In the genomic region with DNA sequence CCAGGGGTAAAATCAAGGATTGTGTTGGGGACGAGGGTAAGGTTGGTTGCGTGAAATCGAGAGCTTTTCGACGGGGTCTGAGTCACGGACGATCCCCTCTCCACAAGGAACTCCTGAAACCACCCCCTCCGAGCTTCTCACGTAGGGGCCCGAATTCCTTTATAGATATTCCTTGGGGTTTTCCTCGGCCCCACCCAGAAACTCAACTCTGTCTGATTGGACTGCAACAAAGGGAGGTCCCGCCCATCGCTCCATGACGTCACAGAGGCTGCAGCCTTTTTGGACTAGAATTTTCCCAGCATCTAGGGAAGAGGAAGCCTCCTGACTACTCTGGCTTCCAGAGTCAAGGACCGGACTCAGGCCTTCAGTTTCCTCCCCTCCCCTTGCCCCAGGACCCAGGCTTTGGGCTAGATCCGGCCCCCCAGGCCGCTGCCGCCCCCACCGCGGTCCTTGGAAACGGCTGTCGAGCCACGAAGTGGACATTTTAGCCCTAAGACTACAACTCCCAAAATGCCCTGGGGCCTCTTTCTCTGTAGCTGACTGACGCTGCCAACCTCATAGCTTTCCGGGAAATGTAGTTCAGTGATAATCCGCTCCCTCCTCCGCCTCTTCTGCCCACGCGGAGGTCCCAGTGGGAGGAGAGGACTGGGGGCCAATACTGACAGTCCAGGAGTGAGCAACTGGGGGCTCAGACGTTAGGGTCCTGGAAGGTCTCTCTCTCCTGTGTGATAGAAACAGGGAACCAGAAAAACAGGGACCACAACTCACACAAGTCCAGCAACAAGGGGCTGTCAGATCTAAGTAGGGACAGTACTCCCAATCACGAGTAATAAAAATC, we compare ENCODE assay signal across 8 cellular contexts. TPM values are rescaled to one million over a fixed set of nuclear protein-coding genes. Genes with fewer than 3 reads are reported as not detected.
DNase-seq lines count a peak whose midpoint lies in the region; ATAC-seq and TF ChIP-seq lines count a peak whose summit lies in the region.

A gene (minus strand): TSS at position 172 of the 838 bp plus-strand sequence. CDS start 1,050 bp downstream, outside the sequence.

- no peaks in the 10 kb centered on the region for H3K36me3 Mint-ChIP-seq in activated T-helper 17 cell treated with anti-CD3 and anti-CD28 coated beads, Interleukin-2, amount 50 U/mL, for 72 hours (ENCODE audit: low read depth)
- H3K36me3 Mint-ChIP-seq in natural killer cell: no peaks in the 10 kb centered on the region

- peak within 1 kb of the TSS; percentile 58 to 66 for H3K4me3 ChIP-seq in testis

- H3K27ac ChIP-seq in testis: peak within 1 kb of the TSS; percentile 86 to 87

- H3K4me3 Mint-ChIP-seq in activated T-helper 17 cell treated with anti-CD3 and anti-CD28 coated beads, Interleukin-2, amount 50 U/mL, for 72 hours: peak within 1 kb of the TSS; percentile 57
- no peak within 1 kb of the TSS for H3K4me3 Mint-ChIP-seq in natural killer cell

- no peaks in the 10 kb centered on the region for H3K9me3 ChIP-seq in testis

- no peaks in the 10 kb centered on the region for H3K27me3 ChIP-seq in testis

- no peaks in the 10 kb centered on the region for H3K9me3 Mint-ChIP-seq in activated T-helper 17 cell treated with anti-CD3 and anti-CD28 coated beads, Interleukin-2, amount 50 U/mL, for 72 hours
- H3K9me3 Mint-ChIP-seq in natural killer cell: no peaks in the 10 kb centered on the region

- peaks cover 13% of the 10 kb centered on the region for H3K4me1 ChIP-seq in testis

- WGBS in testis, 2 donors: 5 to 9% methylated on average over 18 to 31 of the region's 31 CpGs

- DNase-seq in EH (ENCODE audit: low read depth) (peak; percentile 93), NCI-H82 (lab: John Stamatoyannopoulos, UW) (peak; percentile 96), foreskin melanocyte (peak; percentile 91), natural killer cell (no peak), testis (peak; percentile 94), GDM1 (lab: John Stamatoyannopoulos, UW) (no peak)

- TF ChIP-seq CTCF in natural killer cell (IDR thresholded peaks at IDR 0.05): no peak
- TF ChIP-seq CTCF in testis (IDR thresholded peaks at IDR 0.05): no peak

- no peak for TF ChIP-seq POLR2A in testis (IDR thresholded peaks at IDR 0.05)

- peak within 1 kb of the TSS; percentile 50 for H3K27ac Mint-ChIP-seq in activated T-helper 17 cell treated with anti-CD3 and anti-CD28 coated beads, Interleukin-2, amount 50 U/mL, for 72 hours
- no peak within 1 kb of the TSS for H3K27ac Mint-ChIP-seq in natural killer cell

- intact Hi-C loops in natural killer cell (cut with micrococcal nuclease) (no loop called here), testis (cut with DNase I; ENCODE audit: low total_unique reads) (no loop called here)

- peaks cover 6% of the 10 kb centered on the region for H3K4me1 Mint-ChIP-seq in activated T-helper 17 cell treated with anti-CD3 and anti-CD28 coated beads, Interleukin-2, amount 50 U/mL, for 72 hours
- H3K4me1 Mint-ChIP-seq in natural killer cell: peaks cover under 1 to 15% of the 10 kb centered on the region in 2 donors

- no peaks in the 10 kb centered on the region for H3K36me3 ChIP-seq in testis (ENCODE audit: low read depth, missing control alignments)

- H3K27me3 Mint-ChIP-seq in activated T-helper 17 cell treated with anti-CD3 and anti-CD28 coated beads, Interleukin-2, amount 50 U/mL, for 72 hours: peaks cover 5% of the 10 kb centered on the region
- H3K27me3 Mint-ChIP-seq in natural killer cell (ENCODE audit: low read depth in 2 of 2): peaks cover 10 to 30% of the 10 kb centered on the region in 2 donors

- peak; percentile 87 for ATAC-seq in activated T-helper 17 cell treated with anti-CD3 and anti-CD28 coated beads, Interleukin-2, amount 50 U/mL, for 72 hours (replicated peaks)
- peak; percentile 77 to 86 (median 80) for ATAC-seq in natural killer cell
- no peak for ATAC-seq in GM19467 (IDR thresholded peaks at IDR 0.05; ENCODE audit: unreplicated experiment)

RNA-seq across cellular contexts. Expression of the gene that starts here (rescaled TPM):
- not detected for total RNA-seq in activated T-helper 17 cell treated with anti-CD3 and anti-CD28 coated beads, Interleukin-2, amount 50 U/mL, for 72 hours
- total RNA-seq in natural killer cell: not detected
- 10 to 100 TPM; 10.5 to 28.9 TPM for total RNA-seq in testis
- 32.8 TPM for polyA plus RNA-seq in testis (ENCODE audit: insufficient read depth, low read depth, low replicate concordance)

Comparison
In these comparisons a context has a peak if more than half of its experiments do, and no peak if none do; other contexts are left out.
1. RNA of the gene that starts here (total RNA-seq): 10.5 to 28.9 TPM in testis; not detected in activated T-helper 17 cell treated with anti-CD3 and anti-CD28 coated beads, Interleukin-2, amount 50 U/mL, for 72 hours and not detected in natural killer cell; every median in the first group is over 4 times any median in the second.
2. Peak in ATAC-seq in activated T-helper 17 cell treated with anti-CD3 and anti-CD28 coated beads, Interleukin-2, amount 50 U/mL, for 72 hours; RNA of the gene not detected or under 1 TPM.
3. Peak in ATAC-seq in natural killer cell; RNA of the gene not detected or under 1 TPM.
4. DNase-seq: peak in EH (single experiment), NCI-H82 (single experiment), foreskin melanocyte (single experiment) and testis (single experiment); none in natural killer cell (single experiment) and GDM1 (single experiment).